1 cellular context compared by ENCODE assay signal in the genomic region with DNA sequence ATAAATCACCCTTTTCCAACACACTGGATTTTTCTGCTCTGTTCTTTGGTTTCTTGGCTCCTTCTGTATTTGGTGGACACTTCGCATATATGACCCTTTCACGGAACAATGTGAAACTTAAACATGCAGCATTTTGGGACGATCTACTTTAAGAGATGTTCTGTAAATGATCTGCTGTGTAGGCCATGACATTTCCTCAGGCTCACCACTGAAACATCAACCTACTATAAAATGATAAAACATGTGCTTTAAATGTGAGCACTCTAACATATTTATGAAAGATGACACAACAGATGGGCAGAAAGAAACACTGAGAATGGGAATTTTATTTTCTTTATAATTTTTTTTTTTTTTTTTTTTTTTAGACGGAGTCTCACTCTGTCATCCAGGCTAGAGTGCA.
TF ChIP-seq lines count a peak whose summit lies in the region.

No MANE protein-coding gene starts in this region.

TF ChIP-seq in A549, 52 proteins besides CTCF, POLR2A, EP300 and RAD21 (continued from another document):
- TF ChIP-seq, protein P1, sequence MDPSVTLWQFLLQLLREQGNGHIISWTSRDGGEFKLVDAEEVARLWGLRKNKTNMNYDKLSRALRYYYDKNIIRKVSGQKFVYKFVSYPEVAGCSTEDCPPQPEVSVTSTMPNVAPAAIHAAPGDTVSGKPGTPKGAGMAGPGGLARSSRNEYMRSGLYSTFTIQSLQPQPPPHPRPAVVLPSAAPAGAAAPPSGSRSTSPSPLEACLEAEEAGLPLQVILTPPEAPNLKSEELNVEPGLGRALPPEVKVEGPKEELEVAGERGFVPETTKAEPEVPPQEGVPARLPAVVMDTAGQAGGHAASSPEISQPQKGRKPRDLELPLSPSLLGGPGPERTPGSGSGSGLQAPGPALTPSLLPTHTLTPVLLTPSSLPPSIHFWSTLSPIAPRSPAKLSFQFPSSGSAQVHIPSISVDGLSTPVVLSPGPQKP (IDR thresholded peaks at IDR 0.05; ENCODE audit: low read depth, low read length), result no peak
- TF ChIP-seq ESRRA (IDR thresholded peaks at IDR 0.05; ENCODE audit: borderline replicate concordance, low read length), result no peak
- TF ChIP-seq, protein P2, sequence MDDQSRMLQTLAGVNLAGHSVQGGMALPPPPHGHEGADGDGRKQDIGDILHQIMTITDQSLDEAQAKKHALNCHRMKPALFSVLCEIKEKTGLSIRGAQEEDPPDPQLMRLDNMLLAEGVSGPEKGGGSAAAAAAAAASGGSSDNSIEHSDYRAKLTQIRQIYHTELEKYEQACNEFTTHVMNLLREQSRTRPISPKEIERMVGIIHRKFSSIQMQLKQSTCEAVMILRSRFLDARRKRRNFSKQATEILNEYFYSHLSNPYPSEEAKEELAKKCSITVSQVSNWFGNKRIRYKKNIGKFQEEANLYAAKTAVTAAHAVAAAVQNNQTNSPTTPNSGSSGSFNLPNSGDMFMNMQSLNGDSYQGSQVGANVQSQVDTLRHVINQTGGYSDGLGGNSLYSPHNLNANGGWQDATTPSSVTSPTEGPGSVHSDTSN (IDR thresholded peaks at IDR 0.05), result no peak
